Comparison of ENCODE assay signal across 1 cellular context in genomic region chr1:154423988-154424326, GRCh38.
TF ChIP-seq lines count a peak whose summit lies in the region.

No MANE protein-coding gene starts in this region.

TF ChIP-seq in GM23338, 12 proteins besides CTCF, POLR2A, EP300 and RAD21 (continued from another document):
- TF ChIP-seq ZNF462 (CRISPR knock-in tag; IDR thresholded peaks at IDR 0.05) (no peak), JUNB (IDR thresholded peaks at IDR 0.05; ENCODE audit: unreplicated experiment) (no peak), ETS1 (IDR thresholded peaks at IDR 0.05) (no peak), ZNF114 (CRISPR knock-in tag; IDR thresholded peaks at IDR 0.05) (no peak), POLR2AphosphoS5 (IDR thresholded peaks at IDR 0.05; ENCODE audit: low read depth) (no peak)
